Comparison of ENCODE assay signal across 1 cellular context in the genomic region with DNA sequence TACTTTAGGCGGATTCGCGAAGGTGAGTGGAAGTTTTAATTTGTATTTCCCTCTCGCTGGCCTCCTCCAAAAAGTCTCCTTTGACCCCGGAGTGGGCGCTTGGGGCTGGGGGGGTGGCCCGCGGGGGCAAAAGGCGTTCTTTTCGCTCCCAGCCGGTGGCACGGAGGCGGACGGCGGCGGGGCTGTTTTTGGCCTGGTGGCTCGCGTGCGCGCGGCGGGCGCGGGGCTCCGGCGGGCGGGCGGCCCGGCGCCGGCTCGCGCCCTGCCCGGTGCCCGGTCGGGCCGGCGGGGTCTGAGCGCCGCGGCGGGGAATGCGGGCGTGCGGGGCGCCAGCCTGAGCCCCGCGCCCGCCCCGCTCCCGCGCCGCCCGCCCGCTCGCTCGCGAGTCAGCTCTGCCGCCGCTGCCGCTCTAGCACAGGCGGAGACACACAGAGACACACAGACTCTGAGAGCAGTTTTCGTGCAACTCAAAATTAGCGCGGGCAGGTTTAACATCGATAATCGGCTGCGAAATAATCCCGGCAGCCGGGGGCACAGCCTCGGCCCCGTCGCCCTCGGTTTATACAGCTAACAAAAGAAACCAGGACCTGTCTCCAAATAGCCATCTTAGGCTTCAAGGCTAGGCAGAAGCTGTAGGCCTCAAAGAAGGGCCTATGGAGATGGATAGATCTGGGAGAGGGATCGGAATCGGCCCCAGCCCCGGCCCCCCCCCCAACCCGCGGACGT.
A peak's percentile ranks its signal among the peaks of the same experiment; 100 is the strongest.
TF ChIP-seq lines count a peak whose summit lies in the region.

No MANE protein-coding gene starts in this region.

TF ChIP-seq in HEK293, 187 proteins besides CTCF, POLR2A, EP300 and RAD21 (continued from another document):
- TF ChIP-seq ZNF76 (tag by site-specific recombination; IDR thresholded peaks at IDR 0.05; ENCODE audit: borderline replicate concordance, low read depth) = no peak
- TF ChIP-seq ZNF585B (tag by site-specific recombination; IDR thresholded peaks at IDR 0.05) = no peak
- TF ChIP-seq, protein P1, sequence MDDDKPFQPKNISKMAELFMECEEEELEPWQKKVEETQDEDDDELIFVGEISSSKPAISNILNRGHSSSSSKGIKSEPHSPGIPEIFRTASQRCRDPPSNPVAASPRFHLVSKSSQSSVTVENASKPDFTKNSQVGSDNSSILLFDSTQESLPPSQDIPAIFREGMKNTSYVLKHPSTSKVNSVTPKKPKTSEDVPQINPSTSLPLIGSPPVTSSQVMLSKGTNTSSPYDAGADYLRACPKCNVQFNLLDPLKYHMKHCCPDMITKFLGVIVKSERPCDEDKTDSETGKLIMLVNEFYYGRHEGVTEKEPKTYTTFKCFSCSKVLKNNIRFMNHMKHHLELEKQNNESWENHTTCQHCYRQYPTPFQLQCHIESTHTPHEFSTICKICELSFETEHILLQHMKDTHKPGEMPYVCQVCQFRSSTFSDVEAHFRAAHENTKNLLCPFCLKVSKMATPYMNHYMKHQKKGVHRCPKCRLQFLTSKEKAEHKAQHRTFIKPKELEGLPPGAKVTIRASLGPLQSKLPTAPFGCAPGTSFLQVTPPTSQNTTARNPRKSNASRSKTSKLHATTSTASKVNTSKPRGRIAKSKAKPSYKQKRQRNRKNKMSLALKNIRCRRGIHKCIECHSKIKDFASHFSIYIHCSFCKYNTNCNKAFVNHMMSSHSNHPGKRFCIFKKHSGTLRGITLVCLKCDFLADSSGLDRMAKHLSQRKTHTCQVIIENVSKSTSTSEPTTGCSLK (tag by site-specific recombination; IDR thresholded peaks at IDR 0.05) = no peak
- TF ChIP-seq ZFHX2 (tag by site-specific recombination; conservative IDR thresholded peaks at IDR 0.05) = peak; percentile 53; the same call in 1 of the 2 replicates
- peak; percentile 60 for TF ChIP-seq ZBTB26 (tag by site-specific recombination; optimal IDR thresholded peaks at IDR 0.05)
- TF ChIP-seq ZNF660 (tag by site-specific recombination; IDR thresholded peaks at IDR 0.05) = peak; percentile 15
- TF ChIP-seq ZBTB8A (tag by site-specific recombination; IDR thresholded peaks at IDR 0.05) = peak; percentile 53
- peak; percentile 51 for TF ChIP-seq ZNF366 (tag by site-specific recombination; conservative IDR thresholded peaks at IDR 0.05)
- TF ChIP-seq IKZF3 (tag by site-specific recombination; IDR thresholded peaks at IDR 0.05) = 0 out of 2 replicates have a peak, but pooled peaks have one; percentile 35
- TF ChIP-seq SP3 (tag by site-specific recombination; IDR thresholded peaks at IDR 0.05) = no peak
